ENCODE assay signal across 8 cellular contexts in the genomic region with DNA sequence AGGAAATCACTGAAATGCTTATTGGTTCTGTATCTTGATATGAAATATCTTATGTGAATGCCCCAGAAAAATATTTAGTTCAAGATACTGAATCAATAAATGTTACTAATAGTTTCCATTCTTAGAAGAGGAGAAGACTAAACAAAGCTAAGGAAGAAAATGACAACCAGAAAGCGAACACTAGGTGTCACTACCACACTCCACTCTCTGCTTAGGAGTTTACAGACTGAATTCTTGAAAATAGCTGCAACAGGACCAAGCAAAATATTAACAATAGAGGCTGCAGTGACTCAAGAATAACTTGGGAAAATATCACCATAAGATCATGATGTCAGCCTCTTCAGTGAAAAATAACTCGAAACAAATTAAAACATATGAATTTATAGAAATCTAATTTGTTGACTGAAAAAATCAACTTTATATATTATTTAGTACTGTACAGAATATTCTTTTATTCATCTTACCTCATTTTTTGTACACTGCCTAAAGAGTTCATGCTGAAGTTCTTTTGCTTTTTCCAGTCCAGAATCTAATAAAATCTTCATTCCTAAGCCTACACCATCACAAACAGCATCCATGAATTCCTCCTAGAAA.
DNase-seq lines count a peak whose midpoint lies in the region; ATAC-seq, FAIRE-seq and TF ChIP-seq lines count a peak whose summit lies in the region.

No MANE protein-coding gene starts in this region.

- H3K9me3 ChIP-seq in esophagus muscularis mucosa: no peaks in the 10 kb centered on the region
- H3K9me3 ChIP-seq in pancreas: no peaks in the 10 kb centered on the region

- ATAC-seq in pancreas (peak; percentile 46 to 79 (median 76)), GM21423 (IDR thresholded peaks at IDR 0.05; ENCODE audit: unreplicated experiment) (no peak)

- no peaks in the 10 kb centered on the region for H3K27me3 Mint-ChIP-seq in activated CD4-positive, alpha-beta T cell treated with anti-CD3 and anti-CD28 coated beads, Interleukin-2, amount 10 ng/mL, durations not matched to agents 24 days and 14 days

- 58% methylated on average over 2 of the region's 2 CpGs for WGBS in esophagus muscularis mucosa
- WGBS in pancreas, 2 donors: 31 to 42% methylated on average over 2 of the region's 2 CpGs

- TF ChIP-seq POLR2A in esophagus muscularis mucosa (IDR thresholded peaks at IDR 0.05; ENCODE audit: low read depth) (no peak), H54 (IDR thresholded peaks at IDR 0.05; ENCODE audit: low read depth, low read length) (no peak)

- no peaks in the 10 kb centered on the region for H3K36me3 ChIP-seq in esophagus muscularis mucosa
- no peaks in the 10 kb centered on the region for H3K36me3 ChIP-seq in pancreas

- H3K4me1 Mint-ChIP-seq in activated CD4-positive, alpha-beta T cell treated with anti-CD3 and anti-CD28 coated beads, Interleukin-2, amount 10 ng/mL, durations not matched to agents 24 days and 14 days: peaks cover 12% of the 10 kb centered on the region

- H3K27me3 ChIP-seq in esophagus muscularis mucosa (no peaks in the 10 kb centered on the region), pancreas (no peaks in the 10 kb centered on the region)

- H3K27ac Mint-ChIP-seq in activated CD4-positive, alpha-beta T cell treated with anti-CD3 and anti-CD28 coated beads, Interleukin-2, amount 10 ng/mL, durations not matched to agents 24 days and 14 days: no peak overlapping the region

- intact Hi-C loops in activated CD4-positive, alpha-beta T cell treated with anti-CD3 and anti-CD28 coated beads, Interleukin-2, amount 10 ng/mL, durations not matched to agents 24 days and 14 days (cut with micrococcal nuclease): loop anchor here (1.0 to 5.0 kb wide), 3 partner anchors 62 to 278 kb away; a partner anchor contains a TSS
- intact Hi-C loops in esophagus muscularis mucosa (cut with DNase I): no loop called here
- intact Hi-C loops in pancreas (cut with DNase I): no loop called here

- H3K9me3 Mint-ChIP-seq in activated CD4-positive, alpha-beta T cell treated with anti-CD3 and anti-CD28 coated beads, Interleukin-2, amount 10 ng/mL, durations not matched to agents 24 days and 14 days: no peaks in the 10 kb centered on the region

- peak; percentile 35 to 56 (median 35) for TF ChIP-seq CTCF in esophagus muscularis mucosa (IDR thresholded peaks at IDR 0.05)
- peak in 3 of 4 donors; percentile 38 to 50 (median 45) for TF ChIP-seq CTCF in pancreas (IDR thresholded peaks at IDR 0.05)

- H3K4me1 ChIP-seq in esophagus muscularis mucosa: no peaks in the 10 kb centered on the region
- no peaks in the 10 kb centered on the region for H3K4me1 ChIP-seq in pancreas

- FAIRE-seq in pancreas (lab: Jason Lieb, UNC): peak; percentile 63
- no peak for FAIRE-seq in H54 (lab: Jason Lieb, UNC)

- no peak for TF ChIP-seq EP300 in esophagus muscularis mucosa (IDR thresholded peaks at IDR 0.05)

- H3K4me3 ChIP-seq in esophagus muscularis mucosa: no peak overlapping the region
- H3K4me3 ChIP-seq in pancreas: no peak overlapping the region

- H3K27ac ChIP-seq in esophagus muscularis mucosa (replicated peaks in 1 of 4) (no peak overlapping the region), pancreas (no peak overlapping the region)

- H3K4me3 Mint-ChIP-seq in activated CD4-positive, alpha-beta T cell treated with anti-CD3 and anti-CD28 coated beads, Interleukin-2, amount 10 ng/mL, durations not matched to agents 24 days and 14 days: no peak overlapping the region

- DNase-seq in activated CD4-positive, alpha-beta T cell treated with anti-CD3 and anti-CD28 coated beads, Interleukin-2, amount 10 ng/mL, durations not matched to agents 24 days and 14 days: peak; percentile 67
- DNase-seq in activated CD4-positive, alpha-beta T cell treated with anti-CD3 and anti-CD28 coated beads, Interleukin-2, amount 50 U/mL, for 48 hours: no peak
- peak; percentile 10 for DNase-seq in HK-2 (ENCODE audit: unreplicated experiment)
- peak; percentile 19 for DNase-seq in SK-N-DZ (ENCODE audit: low spot score)
- DNase-seq in esophagus muscularis mucosa (ENCODE audit: extremely low spot score): no peak
- no peak for DNase-seq in pancreas
- no peak for DNase-seq in H54 (ENCODE audit: insufficient read length, low spot score)

- H3K36me3 Mint-ChIP-seq in activated CD4-positive, alpha-beta T cell treated with anti-CD3 and anti-CD28 coated beads, Interleukin-2, amount 10 ng/mL, durations not matched to agents 24 days and 14 days (ENCODE audit: low read depth): peaks cover 13% of the 10 kb centered on the region

Comparison
In these comparisons a context has a peak if more than half of its experiments do, and no peak if none do; other contexts are left out.
1. DNase-seq: peak in activated CD4-positive, alpha-beta T cell treated with anti-CD3 and anti-CD28 coated beads, Interleukin-2, amount 10 ng/mL, durations not matched to agents 24 days and 14 days (single experiment), HK-2 (single experiment) and SK-N-DZ (single experiment); none in activated CD4-positive, alpha-beta T cell treated with anti-CD3 and anti-CD28 coated beads, Interleukin-2, amount 50 U/mL, for 48 hours (0 of 2), esophagus muscularis mucosa (single experiment), pancreas (0 of 6) and H54 (single experiment).